ENCODE assay signal across 21 cellular contexts in genomic region chr14:69208665-69209064, GRCh38. TPM values are rescaled to one million over a fixed set of nuclear protein-coding genes. Genes with fewer than 3 reads are reported as not detected.
"Had no signal": no experiment of that assay in that cellular context is flagged by ENCODE, and none has a peak within 500 bp of the region (broad histone marks: within the 10 kb centered on the region; RNA-seq: fewer than 3 reads in every experiment).

No MANE protein-coding gene starts in this region.

- H3K27me3 ChIP-seq: foreskin keratinocyte, left lung, testis, upper lobe of right lung had no signal

- H3K27ac ChIP-seq: foreskin keratinocyte, left lung, testis, upper lobe of right lung had no signal

- ATAC-seq: activated T-cell treated with anti-CD3 and anti-CD28 coated beads, Interleukin-2, amount 50 U/mL, for 72 hours; foreskin keratinocyte; left lung; naive thymus-derived CD4-positive, alpha-beta T cell; sciatic nerve; stimulated activated memory B cell treated with anti-CD40 and anti-IgM and Interleukin-4, amounts not matched to agents 10 μg/mL and 1 μg/mL and 100 μg/mL, for 72 hours; upper lobe of right lung had no signal

- H3K9me3 ChIP-seq: left lung, testis, upper lobe of right lung had no signal

- H3K4me1 ChIP-seq: left lung, testis, upper lobe of right lung had no signal

- FAIRE-seq: endometrium, small intestine had no signal

- H3K4me3 ChIP-seq: left lung, lung, testis, upper lobe of right lung had no signal

- DNase-seq: activated B cell treated with CpG ODN at 0.5 μM for 24 hours; activated CD4-positive, alpha-beta memory T cell treated with anti-CD3 and anti-CD28 coated beads, Interleukin-2, amount 10 ng/mL, durations not matched to agents 7 days and 5 days; activated CD4-positive, alpha-beta T cell treated with anti-CD3 and anti-CD28 coated beads for 48 hours; activated effector memory CD4-positive, alpha-beta T cell treated with anti-CD3 and anti-CD28 coated beads, Interleukin-2, amount 50 U/mL, for 16 hours; activated naive CD4-positive, alpha-beta T cell treated with anti-CD3 and anti-CD28 coated beads, Interleukin-2, amount 50 U/mL, for 16 hours; activated T-cell treated with anti-CD3 and anti-CD28 coated beads, Interleukin-2, amount 50 U/mL, for 72 hours; anterior cingulate cortex; effector CD4-positive, alpha-beta T cell; erythroblast; foreskin keratinocyte; left lung; naive thymus-derived CD4-positive, alpha-beta T cell; small intestine; stimulated activated CD4-positive, alpha-beta T cell treated with anti-CD3 and anti-CD28 coated beads, Interleukin-2, amount 100 ng/mL, for 24 hours; T1000; testis; upper lobe of right lung had no signal

RNA-seq across cellular contexts. Expression of gene GALNT16, which starts 51.3 kb away (rescaled TPM):
- total RNA-seq: activated CD4-positive, alpha-beta memory T cell treated with anti-CD3 and anti-CD28 coated beads, Interleukin-2, amount 10 ng/mL, durations not matched to agents 7 days and 5 days; foreskin keratinocyte had no signal
- polyA plus RNA-seq: foreskin keratinocyte; naive thymus-derived CD4-positive, alpha-beta T cell had no signal
